Comparison of ENCODE assay signal across 28 cellular contexts in genomic region chrX:685120-686032, GRCh38. TPM values are rescaled to one million over a fixed set of nuclear protein-coding genes. Genes with fewer than 3 reads are reported as not detected.
"Had no signal": no experiment of that assay in that cellular context is flagged by ENCODE, and none has a peak within 500 bp of the region (broad histone marks: within the 10 kb centered on the region; RNA-seq: fewer than 3 reads in every experiment).

No MANE protein-coding gene starts in this region.

- H3K27me3 ChIP-seq: gastrocnemius medialis, left lung, right atrium auricular region, transverse colon, vagina had no signal

- H3K9me3 ChIP-seq: gastrocnemius medialis, prostate gland, right atrium auricular region, sigmoid colon, vagina had no signal

- H3K36me3 Mint-ChIP-seq: mesothelial cell of epicardium had no signal

- H3K36me3 ChIP-seq: gastrocnemius medialis, left lung, prostate gland, right atrium auricular region, sigmoid colon, transverse colon, vagina had no signal

- ATAC-seq: esophagus mucosa; gastrocnemius medialis; left cardiac atrium; left lung; mucosa of descending colon; stimulated activated memory B cell treated with anti-CD40 and anti-IgM and Interleukin-4, amounts not matched to agents 10 μg/mL and 1 μg/mL and 100 μg/mL, for 72 hours; stimulated activated naive CD8-positive, alpha-beta T cell treated with anti-CD3 and anti-CD28 coated beads, Interleukin-15, Interleukin-2, amounts not matched to agents 100 U/mL and 50 U/mL, for 24 hours had no signal

- H3K4me1 Mint-ChIP-seq: endodermal cell; stimulated activated memory B cell treated with anti-CD40 and anti-IgM and Interleukin-4, amounts not matched to agents 10 μg/mL and 1 μg/mL and 100 μg/mL, for 72 hours had no signal

- DNase-seq: effector CD8-positive, alpha-beta T cell; endodermal cell; foreskin fibroblast; gastrocnemius medialis; kidney; left cardiac atrium; left lung; mesenchymal stem cell; mucosa of descending colon; naive B cell; nephron progenitor cell; nucleus accumbens; sigmoid colon; stimulated activated CD4-positive, alpha-beta T cell treated with anti-CD3 and anti-CD28 coated beads, Interleukin-4, amount 100 ng/mL, for 4 hours; stimulated activated naive CD8-positive, alpha-beta T cell treated with anti-CD3 and anti-CD28 coated beads, Interleukin-15, Interleukin-2, amounts not matched to agents 100 U/mL and 50 U/mL, for 24 hours; transverse colon had no signal

- H3K4me3 ChIP-seq: gastrocnemius medialis, left lung, mucosa of descending colon, prostate gland, right atrium auricular region, sigmoid colon, transverse colon, vagina had no signal

- H3K27ac ChIP-seq: epithelial cell of prostate, gastrocnemius medialis, left lung, prostate gland, right atrium auricular region, sigmoid colon, transverse colon, vagina had no signal

- H3K4me1 ChIP-seq: gastrocnemius medialis, left lung, prostate gland, right atrium auricular region, sigmoid colon, transverse colon, vagina had no signal

- H3K4me3 Mint-ChIP-seq: dendritic cell treated with granulocyte-macrophage colony-stimulating factor and Interleukin-4, amounts not matched to agents 40 ng/mL and 50 ng/mL, for 4 days; endodermal cell; mesothelial cell of epicardium; naive B cell; nephron progenitor cell; stimulated activated memory B cell treated with anti-CD40 and anti-IgM and Interleukin-4, amounts not matched to agents 10 μg/mL and 1 μg/mL and 100 μg/mL, for 72 hours had no signal

- H3K9me3 Mint-ChIP-seq: dendritic cell treated with granulocyte-macrophage colony-stimulating factor and Interleukin-4, amounts not matched to agents 40 ng/mL and 50 ng/mL, for 4 days; mesothelial cell of epicardium had no signal

- H3K27me3 Mint-ChIP-seq: stimulated activated memory B cell treated with anti-CD40 and anti-IgM and Interleukin-4, amounts not matched to agents 10 μg/mL and 1 μg/mL and 100 μg/mL, for 72 hours had no signal

- H3K27ac Mint-ChIP-seq: dendritic cell treated with granulocyte-macrophage colony-stimulating factor and Interleukin-4, amounts not matched to agents 40 ng/mL and 50 ng/mL, for 4 days; endodermal cell; mesothelial cell of epicardium; naive B cell; stimulated activated memory B cell treated with anti-CD40 and anti-IgM and Interleukin-4, amounts not matched to agents 10 μg/mL and 1 μg/mL and 100 μg/mL, for 72 hours had no signal

RNA-seq across cellular contexts. Expression of gene SHOX, which starts 54.8 kb away (rescaled TPM):
- total RNA-seq: endodermal cell, esophagus mucosa, glomerular endothelial cell, kidney, left cardiac atrium, left lung, lung microvascular endothelial cell, mesothelial cell of epicardium, osteocyte, prostate gland, right atrium auricular region, ureter, vagina had no signal
